In the genomic region with DNA sequence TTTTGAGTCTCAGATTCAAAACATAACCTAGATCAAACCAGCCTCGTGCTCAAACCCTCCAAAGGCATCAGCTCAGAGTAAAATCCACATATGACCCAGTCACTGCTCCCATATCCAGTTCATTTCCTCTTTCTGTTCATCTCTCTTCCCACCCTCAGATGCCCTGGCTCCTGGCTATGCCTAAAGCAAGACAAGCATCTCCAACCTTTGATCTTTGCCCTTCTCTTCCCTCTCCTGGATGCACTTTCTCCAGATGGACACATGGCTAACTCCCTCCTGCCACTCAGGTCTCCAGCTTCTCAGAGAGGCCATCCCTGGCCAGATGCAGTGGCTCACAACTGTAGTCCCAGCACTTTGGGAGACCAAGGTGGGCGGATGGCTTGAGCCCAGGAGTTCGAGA, we compare ENCODE assay signal across 1 cellular context.
TF ChIP-seq lines count a peak whose summit lies in the region.

No MANE protein-coding gene starts in this region.

TF ChIP-seq in K562, 482 proteins besides CTCF, POLR2A, EP300 and RAD21 (continued from another document):
- TF ChIP-seq ZBTB8A (IDR thresholded peaks at IDR 0.05; ENCODE audit: partially characterized antibody) = no peak
